In the genomic region with DNA sequence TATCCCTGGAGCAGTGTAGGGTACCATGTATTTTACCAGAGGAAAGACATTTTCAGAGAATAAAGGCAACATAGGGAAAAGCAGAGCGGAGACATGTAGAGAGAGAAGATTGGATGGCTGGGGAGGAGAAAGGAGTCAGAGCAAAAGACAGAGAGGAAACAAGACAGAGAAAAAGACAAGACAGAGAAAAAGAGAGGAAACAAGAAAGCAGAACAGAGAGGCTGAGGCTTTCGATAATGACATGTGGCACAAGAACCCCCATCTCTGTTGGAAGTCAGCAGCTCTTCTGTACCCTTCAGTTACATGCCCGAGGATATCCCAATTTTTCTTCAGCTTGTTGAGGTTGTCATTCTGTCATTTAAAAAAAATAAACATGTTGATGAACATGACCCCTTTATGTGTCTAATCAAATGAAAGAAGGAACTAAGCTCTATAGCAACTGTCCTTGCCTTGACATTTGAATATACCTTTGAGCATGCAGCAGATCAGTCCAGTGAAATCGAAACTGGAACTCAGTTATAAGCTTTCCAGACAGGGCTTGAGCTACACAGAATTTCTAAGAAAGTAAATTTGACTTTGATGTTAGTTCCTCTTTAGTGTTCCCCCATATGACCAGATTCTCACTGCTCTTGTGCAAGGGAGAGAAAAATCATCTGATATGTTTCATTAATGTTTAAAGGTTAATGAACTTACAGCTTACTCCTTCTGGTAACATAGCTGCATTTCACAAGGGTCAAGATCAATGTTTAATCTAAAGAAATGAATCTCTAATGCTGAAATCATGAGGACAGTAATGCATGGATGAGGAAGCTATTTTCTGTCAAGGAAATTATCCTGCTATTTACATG, we compare ENCODE assay signal across 8 cellular contexts.
DNase-seq lines count a peak whose midpoint lies in the region; ATAC-seq and TF ChIP-seq lines count a peak whose summit lies in the region.

No MANE protein-coding gene starts in this region.

- H3K9me3 ChIP-seq in BLaER1 treated with 17β-estradiol and CSF1 and Interleukin-3, amounts not matched to agents 10 nM and 100 nM (replicated peaks in 1 of 11): no peaks in the 10 kb centered on the region; a peak in 1 of 22 replicates
- H3K9me3 ChIP-seq in T-helper 17 cell (ENCODE audit: control insufficient read depth, low read length, poor library complexity, severe bottlenecking) (no peaks in the 10 kb centered on the region), right atrium auricular region (no peaks in the 10 kb centered on the region)

- H3K27ac Mint-ChIP-seq in T-helper 17 cell (peak overlapping the region; percentile 96), HFFc6 (no peak overlapping the region)

- peak overlapping the region; percentile 21 to 76 (median 62); a peak in 19 of 22 replicates for H3K9ac ChIP-seq in BLaER1 treated with 17β-estradiol and CSF1 and Interleukin-3, amounts not matched to agents 10 nM and 100 nM

- no peaks in the 10 kb centered on the region for H3K36me3 Mint-ChIP-seq in T-helper 17 cell (ENCODE audit: low read depth)
- no peaks in the 10 kb centered on the region for H3K36me3 Mint-ChIP-seq in HFFc6 (ENCODE audit: low read depth)

- peaks cover 21 to 53% (median 37%) of the 10 kb centered on the region in 10 experiments for H3K4me1 ChIP-seq in BLaER1 treated with 17β-estradiol and CSF1 and Interleukin-3, amounts not matched to agents 10 nM and 100 nM
- H3K4me1 ChIP-seq in right atrium auricular region: no peaks in the 10 kb centered on the region

- H3K27me3 Mint-ChIP-seq in T-helper 17 cell: no peaks in the 10 kb centered on the region
- peaks cover 2% of the 10 kb centered on the region; the same call in 1 of the 2 replicates for H3K27me3 Mint-ChIP-seq in HFFc6 (ENCODE audit: insufficient read depth)

- no peaks in the 10 kb centered on the region for H3K27me3 ChIP-seq in BLaER1 treated with 17β-estradiol and CSF1 and Interleukin-3, amounts not matched to agents 10 nM and 100 nM
- H3K27me3 ChIP-seq in right atrium auricular region: no peaks in the 10 kb centered on the region

- peak overlapping the region; percentile 50 to 93 (median 80) for H3K4me2 ChIP-seq in BLaER1 treated with 17β-estradiol and CSF1 and Interleukin-3, amounts not matched to agents 10 nM and 100 nM

- ATAC-seq in GM19324 (IDR thresholded peaks at IDR 0.05; ENCODE audit: low FRiP score, unreplicated experiment) (peak; percentile 79), HG03159 (IDR thresholded peaks at IDR 0.05; ENCODE audit: unreplicated experiment) (peak; percentile 81), T-helper 17 cell (peak; percentile 70)
- ATAC-seq in stimulated activated naive CD8-positive, alpha-beta T cell treated with anti-CD3 and anti-CD28 coated beads, Interleukin-15, Interleukin-2, amounts not matched to agents 100 U/mL and 50 U/mL, for 24 hours: peak; percentile 91

- TF ChIP-seq CTCF in HFFc6 (IDR thresholded peaks at IDR 0.05) (no peak), right atrium auricular region (IDR thresholded peaks at IDR 0.05) (no peak)

- H3K4me3 Mint-ChIP-seq in T-helper 17 cell (peak overlapping the region; percentile 84), HFFc6 (no peak overlapping the region)

- peak overlapping the region in 8 of 10 experiments; percentile 0 to 51 (median 28); a peak in 9 of 20 replicates for H3K4me3 ChIP-seq in BLaER1 treated with 17β-estradiol and CSF1 and Interleukin-3, amounts not matched to agents 10 nM and 100 nM
- H3K4me3 ChIP-seq in right atrium auricular region: no peak overlapping the region

- H3K36me3 ChIP-seq in BLaER1 treated with 17β-estradiol and CSF1 and Interleukin-3, amounts not matched to agents 10 nM and 100 nM: no peaks in the 10 kb centered on the region
- H3K36me3 ChIP-seq in right atrium auricular region: no peaks in the 10 kb centered on the region

- peaks cover 6% of the 10 kb centered on the region; the same call in 1 of the 2 replicates for H3K9me3 Mint-ChIP-seq in HFFc6

- H4K20me1 ChIP-seq in BLaER1 treated with 17β-estradiol and CSF1 and Interleukin-3, amounts not matched to agents 10 nM and 100 nM: no peaks in the 10 kb centered on the region

- H3K4me1 Mint-ChIP-seq in T-helper 17 cell: peaks cover 42% of the 10 kb centered on the region
- H3K4me1 Mint-ChIP-seq in HFFc6 (ENCODE audit: low read depth): no peaks in the 10 kb centered on the region

- DNase-seq in T-helper 17 cell (no peak), HFFc6 (no peak), right atrium auricular region (ENCODE audit: low spot score) (no peak), LoVo (ENCODE audit: low spot score) (no peak)
- DNase-seq in stimulated activated naive CD8-positive, alpha-beta T cell treated with anti-CD3 and anti-CD28 coated beads, Interleukin-15, Interleukin-2, amounts not matched to agents 100 U/mL and 50 U/mL, for 24 hours: no peak

- peak overlapping the region; percentile 44 to 87 (median 80); a peak in 21 of 22 replicates for H3K27ac ChIP-seq in BLaER1 treated with 17β-estradiol and CSF1 and Interleukin-3, amounts not matched to agents 10 nM and 100 nM
- no peak overlapping the region for H3K27ac ChIP-seq in right atrium auricular region

Comparison
In these comparisons a context has a peak if more than half of its experiments do, and no peak if none do; other contexts are left out.
1. H3K27ac ChIP-seq: peak in BLaER1 treated with 17β-estradiol and CSF1 and Interleukin-3, amounts not matched to agents 10 nM and 100 nM (11 of 11); none in right atrium auricular region (0 of 2).
2. H3K4me3 ChIP-seq: peak in BLaER1 treated with 17β-estradiol and CSF1 and Interleukin-3, amounts not matched to agents 10 nM and 100 nM (8 of 10); none in right atrium auricular region (0 of 2).
3. Peak in every context shown above with its lines, with median percentiles within 50 percentile points of each other: ATAC-seq.